In genomic region chr2:43748333-43748732, GRCh38 we compare ENCODE assay signal across 13 cellular contexts.
"Had no signal": no experiment of that assay in that cellular context is flagged by ENCODE, and none has a peak within 500 bp of the region (broad histone marks: within the 10 kb centered on the region; RNA-seq: fewer than 3 reads in every experiment).

No MANE protein-coding gene starts in this region.

- DNase-seq: activated CD8-positive, alpha-beta memory T cell treated with anti-CD3 and anti-CD28 coated beads, Interleukin-2, amount 10 ng/mL, durations not matched to agents 7 days and 5 days; activated naive CD8-positive, alpha-beta T cell treated with anti-CD3 and anti-CD28 coated beads, Interleukin-2, amount 10 ng/mL, durations not matched to agents 7 days and 5 days; aorta; dorsolateral prefrontal cortex; hypothalamus; kidney glomerular epithelial cell; nephron progenitor cell; psoas muscle; spleen had no signal

- H3K27me3 Mint-ChIP-seq: activated CD8-positive, alpha-beta memory T cell treated with anti-CD3 and anti-CD28 coated beads, Interleukin-2, amount 10 ng/mL, durations not matched to agents 7 days and 5 days; activated T-helper 17 cell treated with anti-CD3 and anti-CD28 coated beads, Interleukin-2, amount 50 U/mL, for 72 hours had no signal

- ATAC-seq: activated CD4-positive, CD25-positive, alpha-beta regulatory T cell treated with anti-CD3 and anti-CD28 coated beads, Interleukin-2, amount 50 U/mL, for 24 hours; activated CD8-positive, alpha-beta memory T cell treated with anti-CD3 and anti-CD28 coated beads, Interleukin-2, amount 10 ng/mL, durations not matched to agents 7 days and 5 days; activated T-helper 17 cell treated with anti-CD3 and anti-CD28 coated beads, Interleukin-2, amount 50 U/mL, for 72 hours; esophagus mucosa; psoas muscle; sciatic nerve had no signal

- H3K27ac Mint-ChIP-seq: activated CD8-positive, alpha-beta memory T cell treated with anti-CD3 and anti-CD28 coated beads, Interleukin-2, amount 10 ng/mL, durations not matched to agents 7 days and 5 days; activated naive CD8-positive, alpha-beta T cell treated with anti-CD3 and anti-CD28 coated beads, Interleukin-2, amount 10 ng/mL, durations not matched to agents 7 days and 5 days; activated T-helper 17 cell treated with anti-CD3 and anti-CD28 coated beads, Interleukin-2, amount 50 U/mL, for 72 hours; nephron progenitor cell had no signal

- H3K4me1 Mint-ChIP-seq: activated CD8-positive, alpha-beta memory T cell treated with anti-CD3 and anti-CD28 coated beads, Interleukin-2, amount 10 ng/mL, durations not matched to agents 7 days and 5 days; activated naive CD8-positive, alpha-beta T cell treated with anti-CD3 and anti-CD28 coated beads, Interleukin-2, amount 10 ng/mL, durations not matched to agents 7 days and 5 days; activated T-helper 17 cell treated with anti-CD3 and anti-CD28 coated beads, Interleukin-2, amount 50 U/mL, for 72 hours; nephron progenitor cell had no signal

- H3K9me3 Mint-ChIP-seq: activated naive CD8-positive, alpha-beta T cell treated with anti-CD3 and anti-CD28 coated beads, Interleukin-2, amount 10 ng/mL, durations not matched to agents 7 days and 5 days; activated T-helper 17 cell treated with anti-CD3 and anti-CD28 coated beads, Interleukin-2, amount 50 U/mL, for 72 hours; nephron progenitor cell had no signal

- H3K36me3 Mint-ChIP-seq: activated CD8-positive, alpha-beta memory T cell treated with anti-CD3 and anti-CD28 coated beads, Interleukin-2, amount 10 ng/mL, durations not matched to agents 7 days and 5 days; activated naive CD8-positive, alpha-beta T cell treated with anti-CD3 and anti-CD28 coated beads, Interleukin-2, amount 10 ng/mL, durations not matched to agents 7 days and 5 days had no signal

- H3K4me3 Mint-ChIP-seq: activated CD8-positive, alpha-beta memory T cell treated with anti-CD3 and anti-CD28 coated beads, Interleukin-2, amount 10 ng/mL, durations not matched to agents 7 days and 5 days; activated naive CD8-positive, alpha-beta T cell treated with anti-CD3 and anti-CD28 coated beads, Interleukin-2, amount 10 ng/mL, durations not matched to agents 7 days and 5 days; activated T-helper 17 cell treated with anti-CD3 and anti-CD28 coated beads, Interleukin-2, amount 50 U/mL, for 72 hours; nephron progenitor cell had no signal
